ENCODE assay signal across 9 cellular contexts in genomic region chrX:112678831-112679230, GRCh38. TPM values are rescaled to one million over a fixed set of nuclear protein-coding genes. Genes with fewer than 3 reads are reported as not detected.
DNase-seq lines count a peak whose midpoint lies in the region; ATAC-seq and TF ChIP-seq lines count a peak whose summit lies in the region.
"Had no signal": no experiment of that assay in that cellular context is flagged by ENCODE, and none has a peak within 500 bp of the region (broad histone marks: within the 10 kb centered on the region; RNA-seq: fewer than 3 reads in every experiment).

No MANE protein-coding gene starts in this region.

- CTCF ChIA-PET in CD8-positive, alpha-beta memory T cell (lab: Charles Lee): interaction anchor here (0.6 kb wide), 1 partner anchor 171 kb away, joined by 3 read pairs; no protein-coding TSS in a partner anchor
- CTCF ChIA-PET in SK-N-SH (lab: Yijun Ruan, JAX): no interaction called here

- no peaks in the 10 kb centered on the region for H3K36me3 Mint-ChIP-seq in CD8-positive, alpha-beta memory T cell
- no peaks in the 10 kb centered on the region for H3K36me3 Mint-ChIP-seq in activated naive CD4-positive, alpha-beta T cell treated with anti-CD3 and anti-CD28 coated beads, Interleukin-2, amount 50 U/mL, for 72 hours
- H3K36me3 Mint-ChIP-seq in osteocyte (ENCODE audit: unreplicated experiment): no peaks in the 10 kb centered on the region

- H3K27me3 Mint-ChIP-seq in CD8-positive, alpha-beta memory T cell: peaks cover 0 to 5% of the 10 kb centered on the region in 2 donors
- peaks cover 13% of the 10 kb centered on the region for H3K27me3 Mint-ChIP-seq in osteocyte (ENCODE audit: unreplicated experiment)

- no peaks in the 10 kb centered on the region for H4K20me1 ChIP-seq in SK-N-SH (ENCODE audit: insufficient read depth)

- TF ChIP-seq CTCF in SK-N-SH (IDR thresholded peaks at IDR 0.05): no peak
- no peak for TF ChIP-seq CTCF in osteocyte (IDR thresholded peaks at IDR 0.05)

- H3K4me1 Mint-ChIP-seq in CD8-positive, alpha-beta memory T cell: peaks cover 36 to 45% (median 36%) of the 10 kb centered on the region in 3 donors
- peaks cover 9% of the 10 kb centered on the region for H3K4me1 Mint-ChIP-seq in osteocyte (ENCODE audit: unreplicated experiment)

- H3K4me3 Mint-ChIP-seq in CD8-positive, alpha-beta memory T cell: peak overlapping the region; percentile 62 to 90 (median 83)
- no peak overlapping the region for H3K4me3 Mint-ChIP-seq in osteocyte (ENCODE audit: unreplicated experiment)

- POLR2A ChIA-PET in CD8-positive, alpha-beta memory T cell (lab: Charles Lee): interaction anchor here (1.8 kb wide), 1 partner anchor 162 kb away, joined by 8 read pairs; the partner anchor contains the start of gene AMOT
- POLR2A ChIA-PET in SK-N-SH (lab: Yijun Ruan, JAX): no interaction called here

- H3K9me3 Mint-ChIP-seq in CD8-positive, alpha-beta memory T cell: no peaks in the 10 kb centered on the region
- H3K9me3 Mint-ChIP-seq in activated naive CD4-positive, alpha-beta T cell treated with anti-CD3 and anti-CD28 coated beads, Interleukin-2, amount 50 U/mL, for 72 hours: no peaks in the 10 kb centered on the region
- H3K9me3 Mint-ChIP-seq in osteocyte (ENCODE audit: unreplicated experiment): no peaks in the 10 kb centered on the region

- peaks cover 6% of the 10 kb centered on the region for H3K4me1 ChIP-seq in CD8-positive, alpha-beta memory T cell (ENCODE audit: insufficient read depth, low read length)
- no peaks in the 10 kb centered on the region for H3K4me1 ChIP-seq in SK-N-SH (ENCODE audit: control insufficient read depth in 1 of 2, insufficient read depth in 2 of 2, low read depth in 1 of 2, low read length in 1 of 2)

- no peaks in the 10 kb centered on the region for H3K9me3 ChIP-seq in CD8-positive, alpha-beta memory T cell (ENCODE audit: low read length)
- no peaks in the 10 kb centered on the region for H3K9me3 ChIP-seq in SK-N-SH

- no peak overlapping the region for H3K9ac ChIP-seq in SK-N-SH

- H3K27ac ChIP-seq in CD8-positive, alpha-beta memory T cell (ENCODE audit: low read depth, low read length): no peak overlapping the region
- no peak overlapping the region for H3K27ac ChIP-seq in SK-N-SH (ENCODE audit: low read depth in 2 of 2, low read length in 1 of 2)

- TF ChIP-seq EP300 in SK-N-SH (IDR thresholded peaks at IDR 0.05; ENCODE audit: borderline replicate concordance in 1 of 2, low read depth in 1 of 2, low read length in 1 of 2): no peak

- peak overlapping the region; percentile 7 to 93 (median 77) for H3K27ac Mint-ChIP-seq in CD8-positive, alpha-beta memory T cell
- H3K27ac Mint-ChIP-seq in activated naive CD4-positive, alpha-beta T cell treated with anti-CD3 and anti-CD28 coated beads, Interleukin-2, amount 50 U/mL, for 72 hours: peak overlapping the region; percentile 81 to 86
- no peak overlapping the region for H3K27ac Mint-ChIP-seq in osteocyte (ENCODE audit: unreplicated experiment)

- ATAC-seq in GM19452 (IDR thresholded peaks at IDR 0.05; ENCODE audit: unreplicated experiment) (peak; percentile 70), HG03103 (IDR thresholded peaks at IDR 0.05; ENCODE audit: low read depth, unreplicated experiment) (peak; percentile 44)
- peak; percentile 76 to 82 for ATAC-seq in activated naive CD4-positive, alpha-beta T cell treated with anti-CD3 and anti-CD28 coated beads, Interleukin-2, amount 50 U/mL, for 72 hours
- ATAC-seq: PC-3 had no signal

- TF ChIP-seq RAD21 in SK-N-SH (IDR thresholded peaks at IDR 0.05; ENCODE audit: low read length): no peak

- H2AFZ ChIP-seq in SK-N-SH (ENCODE audit: low read depth): no peak overlapping the region

- H3K4me3 ChIP-seq in CD8-positive, alpha-beta memory T cell (ENCODE audit: low read length): peak overlapping the region; percentile 65
- H3K4me3 ChIP-seq in SK-N-SH (ENCODE audit: low read depth in 2 of 2, low read length in 1 of 2): no peak overlapping the region

- no peaks in the 10 kb centered on the region for H3K79me2 ChIP-seq in SK-N-SH (ENCODE audit: insufficient read depth)

- H3K9me2 ChIP-seq in SK-N-SH: no peaks in the 10 kb centered on the region

- H3K4me2 ChIP-seq in SK-N-SH: no peak overlapping the region

- H3K27me3 ChIP-seq in CD8-positive, alpha-beta memory T cell (ENCODE audit: insufficient read depth, low read length, poor library complexity, severe bottlenecking): no peaks in the 10 kb centered on the region
- no peaks in the 10 kb centered on the region for H3K27me3 ChIP-seq in SK-N-SH (ENCODE audit: insufficient read depth)

- DNase-seq in CD8-positive, alpha-beta memory T cell: peak in 1 of 5 donors; percentile 4
- no peak for DNase-seq in activated naive CD4-positive, alpha-beta T cell treated with anti-CD3 and anti-CD28 coated beads, Interleukin-2, amount 50 U/mL, for 72 hours (ENCODE audit: low spot score in 2 of 2)
- DNase-seq in DMS53 treated with DMSO at 0.1 percent for 48 hours (lab: John Stamatoyannopoulos, UW; ENCODE audit: unreplicated experiment) (no peak), SK-N-SH (no peak), retina (no peak), osteocyte (ENCODE audit: extremely low spot score, unreplicated experiment) (no peak)

- no peaks in the 10 kb centered on the region for H3F3A ChIP-seq in SK-N-SH (replicated peaks; ENCODE audit: insufficient read depth)

- H3K36me3 ChIP-seq in CD8-positive, alpha-beta memory T cell (ENCODE audit: insufficient read depth, low read length): no peaks in the 10 kb centered on the region
- H3K36me3 ChIP-seq in SK-N-SH (replicated peaks in 1 of 2; ENCODE audit: control insufficient read depth in 1 of 2, insufficient read depth in 2 of 2, low read length in 1 of 2): no peaks in the 10 kb centered on the region

TF ChIP-seq in SK-N-SH, 30 proteins besides CTCF, POLR2A, EP300 and RAD21:
- TF ChIP-seq JUND (IDR thresholded peaks at IDR 0.05): no peak

RNA-seq across cellular contexts. Expression of gene LHFPL1, which starts 0.9 kb away (rescaled TPM):
- total RNA-seq in CD8-positive, alpha-beta memory T cell: under 1 TPM; 0.31 to 0.33 TPM
- polyA plus RNA-seq in CD8-positive, alpha-beta memory T cell: 0.38 TPM
- total RNA-seq in activated naive CD4-positive, alpha-beta T cell treated with anti-CD3 and anti-CD28 coated beads, Interleukin-2, amount 50 U/mL, for 72 hours: under 1 TPM; 0.14 TPM
- not detected in 2 replicates for polyA plus RNA-seq in SK-N-SH (2012; rRNA removed)
- 0.01 TPM in 1 of 2 replicates, not detected in the other for polyA plus RNA-seq in SK-N-SH (2012; cell fraction: cytosol; rRNA removed)
- not detected in 2 replicates for polyA plus RNA-seq in SK-N-SH (2012; cell fraction: nucleus; rRNA removed)
- total RNA-seq in osteocyte: 0.19 and 0.21 TPM in 2 replicates
- total RNA-seq: PC-3 had no signal
